1 cellular context compared by ENCODE assay signal in the genomic region with DNA sequence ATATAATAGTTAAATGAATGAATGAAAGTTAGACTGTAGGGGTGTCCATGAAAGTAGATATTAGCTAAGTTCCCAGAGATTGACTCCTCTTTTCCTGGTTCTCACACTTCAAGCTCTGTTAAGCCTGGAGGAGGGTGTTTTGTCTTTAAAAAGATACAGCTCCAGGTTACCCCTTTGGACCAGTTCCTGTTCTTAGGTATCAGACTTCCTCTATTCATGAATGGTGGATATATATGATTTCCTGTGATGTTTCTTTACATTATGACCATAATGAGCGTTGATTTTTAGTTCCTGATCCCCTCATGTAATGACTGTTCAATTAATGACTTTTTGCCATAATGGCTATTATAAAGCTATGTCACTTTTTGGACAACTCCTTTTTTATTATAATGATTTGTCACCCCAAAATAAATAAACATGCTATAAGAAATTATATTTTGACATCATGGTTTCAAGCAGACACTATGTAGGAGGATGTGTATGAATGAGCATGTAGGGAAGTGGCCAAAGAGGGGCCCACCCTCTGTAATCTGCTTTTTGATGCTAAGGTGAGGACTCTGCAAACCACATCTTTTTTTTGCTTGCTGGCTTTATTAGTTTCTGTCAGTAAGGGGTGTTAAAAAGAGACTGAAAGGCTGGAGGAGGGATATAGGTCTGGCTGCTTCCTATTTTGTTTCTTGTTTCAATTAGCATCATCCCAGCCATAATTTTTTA. TPM values are rescaled to one million over a fixed set of nuclear protein-coding genes. Genes with fewer than 3 reads are reported as not detected.
"Had no signal": no experiment of that assay in that cellular context is flagged by ENCODE, and none has a peak within 500 bp of the region (broad histone marks: within the 10 kb centered on the region; RNA-seq: fewer than 3 reads in every experiment).

No MANE protein-coding gene starts in this region.

RNA-seq across cellular contexts. Expression of gene FCGR1A, which starts 18.2 kb away (rescaled TPM):
- total RNA-seq: suprapubic skin had no signal
